In the genomic region with DNA sequence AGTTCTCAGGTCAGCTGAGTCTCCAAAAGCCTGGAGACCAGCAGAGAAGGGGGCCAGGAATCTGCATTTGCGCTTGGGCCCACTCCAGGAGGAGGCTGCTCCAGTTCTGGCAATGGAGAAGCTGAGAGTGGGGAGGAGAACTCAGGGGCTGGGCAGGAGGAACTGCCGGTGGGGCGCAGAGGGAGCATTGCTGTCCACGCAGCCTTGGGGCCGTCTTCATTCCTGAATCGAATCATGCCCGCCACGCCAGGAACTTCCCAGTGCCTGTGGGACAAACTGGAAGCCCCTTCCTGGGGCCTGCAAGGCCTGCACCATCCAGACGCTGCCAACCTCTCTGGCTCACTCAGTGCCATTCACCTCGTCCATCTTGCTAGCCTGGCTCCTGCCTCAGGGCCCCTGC, we compare ENCODE assay signal across 30 cellular contexts. TPM values are rescaled to one million over a fixed set of nuclear protein-coding genes. Genes with fewer than 3 reads are reported as not detected.
"Had no signal": no experiment of that assay in that cellular context is flagged by ENCODE, and none has a peak within 500 bp of the region (broad histone marks: within the 10 kb centered on the region; RNA-seq: fewer than 3 reads in every experiment).

No MANE protein-coding gene starts in this region.

- H3K9ac ChIP-seq: parathyroid adenoma had no signal

- H3K4me3 Mint-ChIP-seq: effector memory CD8-positive, alpha-beta T cell; memory B cell; mesothelial cell of epicardium; naive thymus-derived CD8-positive, alpha-beta T cell; nephron progenitor cell; stimulated activated memory B cell treated with anti-CD40 and anti-IgM and Interleukin-4, amounts not matched to agents 10 μg/mL and 1 μg/mL and 100 μg/mL, for 72 hours; type B pancreatic cell had no signal

- H3K9me3 Mint-ChIP-seq: effector memory CD8-positive, alpha-beta T cell; memory B cell; mesothelial cell of epicardium; naive thymus-derived CD8-positive, alpha-beta T cell; nephron progenitor cell; stimulated activated memory B cell treated with anti-CD40 and anti-IgM and Interleukin-4, amounts not matched to agents 10 μg/mL and 1 μg/mL and 100 μg/mL, for 72 hours; type B pancreatic cell had no signal

- H3K27ac Mint-ChIP-seq: effector memory CD8-positive, alpha-beta T cell; memory B cell; mesothelial cell of epicardium; type B pancreatic cell had no signal

- H3K4me2 ChIP-seq: hepatocyte had no signal

- DNase-seq: caudate nucleus; cerebellar nuclear complex; cortex of kidney; effector memory CD8-positive, alpha-beta T cell; gastrocnemius medialis; heart left ventricle; left ventricle myocardium superior; naive thymus-derived CD8-positive, alpha-beta T cell; nephron progenitor cell; sigmoid colon; stimulated activated CD4-positive, alpha-beta T cell treated with anti-CD3 and anti-CD28 coated beads, Interleukin-4, amount 100 ng/mL, for 4 hours; stimulated activated naive CD8-positive, alpha-beta T cell treated with anti-CD3 and anti-CD28 coated beads, Interleukin-15, Interleukin-2, amounts not matched to agents 100 U/mL and 50 U/mL, for 24 hours; substantia nigra; testis had no signal

- ATAC-seq: effector memory CD8-positive, alpha-beta T cell; gastrocnemius medialis; heart left ventricle; left ventricle myocardium superior; naive thymus-derived CD8-positive, alpha-beta T cell; psoas muscle; right cardiac atrium; stimulated activated memory B cell treated with anti-CD40 and anti-IgM and Interleukin-4, amounts not matched to agents 10 μg/mL and 1 μg/mL and 100 μg/mL, for 72 hours; stimulated activated naive CD8-positive, alpha-beta T cell treated with anti-CD3 and anti-CD28 coated beads, Interleukin-15, Interleukin-2, amounts not matched to agents 100 U/mL and 50 U/mL, for 24 hours had no signal

- H3K36me3 Mint-ChIP-seq: memory B cell; mesothelial cell of epicardium; naive thymus-derived CD8-positive, alpha-beta T cell; stimulated activated memory B cell treated with anti-CD40 and anti-IgM and Interleukin-4, amounts not matched to agents 10 μg/mL and 1 μg/mL and 100 μg/mL, for 72 hours; type B pancreatic cell had no signal

- H3K4me1 ChIP-seq: gastrocnemius medialis, heart left ventricle, parathyroid adenoma, psoas muscle, sigmoid colon, testis, tibial artery had no signal

- H3K27me3 ChIP-seq: gastrocnemius medialis, heart left ventricle, hepatocyte, neutrophil, sigmoid colon, testis had no signal

- H2AFZ ChIP-seq: hepatocyte, parathyroid adenoma had no signal

- H3K4me3 ChIP-seq: gastrocnemius medialis, heart left ventricle, hepatocyte, lung, psoas muscle, sigmoid colon, testis, tibial artery had no signal

- H3K36me3 ChIP-seq: gastrocnemius medialis, heart left ventricle, sigmoid colon, tibial artery had no signal

- H3K79me2 ChIP-seq: hepatocyte, parathyroid adenoma had no signal

- H3K4me1 Mint-ChIP-seq: mesothelial cell of epicardium had no signal

- H3K9me3 ChIP-seq: gastrocnemius medialis, heart left ventricle, neutrophil, psoas muscle, sigmoid colon, testis, tibial artery had no signal

- H3K27ac ChIP-seq: gastrocnemius medialis, heart left ventricle, hepatocyte, neutrophil, parathyroid adenoma, psoas muscle, sigmoid colon, testis, tibial artery had no signal

- H3K27me3 Mint-ChIP-seq: effector memory CD8-positive, alpha-beta T cell; memory B cell; stimulated activated memory B cell treated with anti-CD40 and anti-IgM and Interleukin-4, amounts not matched to agents 10 μg/mL and 1 μg/mL and 100 μg/mL, for 72 hours; type B pancreatic cell had no signal

RNA-seq across cellular contexts. Expression of a gene that starts 16.9 kb away (rescaled TPM):
- total RNA-seq: fibroblast of villous mesenchyme; hepatocyte; kidney epithelial cell; myocyte; naive thymus-derived CD8-positive, alpha-beta T cell; renal cortical epithelial cell; skeletal muscle tissue had no signal
- polyA plus RNA-seq: hepatocyte; naive thymus-derived CD8-positive, alpha-beta T cell; right cardiac atrium had no signal
